In the genomic region with DNA sequence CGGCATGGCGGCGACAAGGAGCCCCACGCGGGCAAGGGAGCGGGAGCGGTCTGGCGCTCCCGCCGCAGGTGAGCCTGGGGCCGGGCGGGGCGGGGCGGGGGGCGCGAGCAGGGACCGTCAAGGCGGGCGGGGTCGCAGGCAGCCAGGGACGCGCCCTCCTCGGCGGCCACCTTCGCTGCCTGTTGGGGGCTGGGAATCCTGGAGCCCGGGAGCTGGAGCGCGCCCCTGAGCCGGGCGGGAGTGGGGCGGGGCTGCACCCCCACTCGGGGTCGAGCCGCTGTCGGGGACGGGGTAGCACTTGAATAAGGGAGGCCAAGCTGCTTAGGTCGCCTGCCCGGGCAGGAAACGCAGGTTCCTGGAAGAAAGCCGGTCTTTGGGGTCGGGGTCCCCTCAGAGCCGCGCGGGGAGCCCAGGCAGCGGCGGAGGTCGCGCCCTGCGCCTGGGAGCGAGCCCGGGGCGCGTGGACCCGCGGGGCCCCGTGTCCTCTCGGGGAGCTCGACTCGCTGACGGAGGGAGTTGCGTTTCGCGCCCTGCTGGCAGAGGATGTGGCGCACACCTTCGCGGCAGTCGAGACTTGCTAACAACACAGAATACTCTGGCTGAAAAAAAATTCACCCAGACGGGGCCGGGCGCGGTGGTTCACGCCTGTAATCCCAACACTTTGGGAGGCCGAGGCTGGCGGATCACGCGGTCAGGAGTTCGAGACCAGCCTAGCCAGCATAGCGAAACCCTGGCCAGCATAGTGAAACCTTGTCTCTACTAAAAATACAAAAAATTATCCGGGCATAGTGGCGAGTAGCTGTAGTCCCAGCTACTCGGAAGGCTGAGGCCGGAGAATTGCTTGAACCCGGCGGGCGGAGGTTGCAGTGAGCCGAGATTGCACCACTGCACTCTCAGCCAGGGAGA, we compare ENCODE assay signal across 8 cellular contexts. TPM values are rescaled to one million over a fixed set of nuclear protein-coding genes. Genes with fewer than 3 reads are reported as not detected.
A peak's percentile ranks its signal among the peaks of the same experiment; 100 is the strongest.
DNase-seq lines count a peak whose midpoint lies in the region; ATAC-seq and TF ChIP-seq lines count a peak whose summit lies in the region.

No MANE protein-coding gene starts in this region.

- CTCF ChIA-PET in activated naive CD4-positive, alpha-beta T cell treated with anti-CD3 and anti-CD28 coated beads for 36 hours (lab: Charles Lee) = interaction anchor here (0.6 to 3.6 kb wide), 5 partner anchors 10 to 183 kb away, joined by 3 to 18 read pairs (median 5); no protein-coding TSS in a partner anchor

- H3K4me3 Mint-ChIP-seq in activated naive CD4-positive, alpha-beta T cell treated with anti-CD3 and anti-CD28 coated beads for 36 hours = peak overlapping the region; percentile 75

- intact Hi-C loops in activated naive CD4-positive, alpha-beta T cell treated with anti-CD3 and anti-CD28 coated beads for 36 hours (cut with micrococcal nuclease) = loop anchor here (1.0 to 5.0 kb wide), 10 partner anchors 13 to 439 kb away; partner anchors contain the start of genes ANKH, OTULIN and TRIO

- peaks cover 0 to 24% of the 10 kb centered on the region in 2 donors for H3K4me1 ChIP-seq in right atrium auricular region
- H3K4me1 ChIP-seq in skeletal muscle tissue (ENCODE audit: control insufficient read depth in 3 of 3, insufficient read depth in 3 of 3, low read length in 3 of 3) = peaks cover 4 to 11% (median 6%) of the 10 kb centered on the region in 3 donors

- H3K4me3 ChIP-seq in right atrium auricular region (peak overlapping the region; percentile 54 to 80), skeletal muscle tissue (ENCODE audit: low read length in 3 of 3) (peak overlapping the region; percentile 45 to 71 (median 68))

- H3K27me3 ChIP-seq in right atrium auricular region (no peaks in the 10 kb centered on the region), skeletal muscle tissue (ENCODE audit: control insufficient read depth in 3 of 3, insufficient read depth in 3 of 3, low read length in 3 of 3) (peaks cover 7 to 34% (median 23%) of the 10 kb centered on the region in 3 donors)

- DNase-seq in D341Med (ENCODE audit: low spot score) (peak; percentile 82), HS-5 (ENCODE audit: low read depth) (peak; percentile 25), SK-N-DZ (ENCODE audit: low spot score) (peak; percentile 75), right atrium auricular region (ENCODE audit: low spot score) (no peak), occipital lobe (lab: John Stamatoyannopoulos, UW) (no peak)
- DNase-seq in activated naive CD4-positive, alpha-beta T cell treated with anti-CD3 and anti-CD28 coated beads for 36 hours = peak; percentile 88

- H3K4me1 Mint-ChIP-seq in activated naive CD4-positive, alpha-beta T cell treated with anti-CD3 and anti-CD28 coated beads for 36 hours (ENCODE audit: low read depth) = peaks cover 30% of the 10 kb centered on the region

- peak overlapping the region in 1 of 3 donors; percentile 41 for H3K9ac ChIP-seq in skeletal muscle tissue (ENCODE audit: low read depth in 1 of 3, low read length in 3 of 3)

- no peaks in the 10 kb centered on the region for H3K36me3 Mint-ChIP-seq in activated naive CD4-positive, alpha-beta T cell treated with anti-CD3 and anti-CD28 coated beads for 36 hours (ENCODE audit: low read depth)

- H3K27ac Mint-ChIP-seq in activated naive CD4-positive, alpha-beta T cell treated with anti-CD3 and anti-CD28 coated beads for 36 hours = peak overlapping the region; percentile 70

- peak in 1 of 2 donors; percentile 21 for TF ChIP-seq CTCF in right atrium auricular region (IDR thresholded peaks at IDR 0.05)

- peak overlapping the region; percentile 2 to 67 for H3K27ac ChIP-seq in right atrium auricular region
- H3K27ac ChIP-seq in skeletal muscle tissue (ENCODE audit: low read depth, low read length) = peak overlapping the region; percentile 32

- H3K9me3 Mint-ChIP-seq in activated naive CD4-positive, alpha-beta T cell treated with anti-CD3 and anti-CD28 coated beads for 36 hours = no peaks in the 10 kb centered on the region

- peak; percentile 81 for ATAC-seq in GM21360 (IDR thresholded peaks at IDR 0.05; ENCODE audit: unreplicated experiment)

- H3K27me3 Mint-ChIP-seq in activated naive CD4-positive, alpha-beta T cell treated with anti-CD3 and anti-CD28 coated beads for 36 hours (ENCODE audit: low read depth) = peaks cover 2% of the 10 kb centered on the region

- H3K9me3 ChIP-seq in right atrium auricular region = no peaks in the 10 kb centered on the region
- no peaks in the 10 kb centered on the region for H3K9me3 ChIP-seq in skeletal muscle tissue (ENCODE audit: control insufficient read depth in 3 of 3, low read length in 3 of 3)

- no peaks in the 10 kb centered on the region for H3K36me3 ChIP-seq in right atrium auricular region
- no peaks in the 10 kb centered on the region for H3K36me3 ChIP-seq in skeletal muscle tissue (ENCODE audit: control insufficient read depth in 3 of 3, insufficient read depth in 3 of 3, low read length in 3 of 3)

RNA-seq across cellular contexts. Expression of gene OTULINL, which starts 0.6 kb away (rescaled TPM):
- polyA plus RNA-seq in SK-N-DZ (2014; cell fraction: cytosol; rRNA removed) = 9.5 and 14.6 TPM in 2 replicates
- 2.9 and 4.3 TPM in 2 replicates for polyA plus RNA-seq in SK-N-DZ (2014; cell fraction: nucleus; rRNA removed)
- total RNA-seq in activated naive CD4-positive, alpha-beta T cell treated with anti-CD3 and anti-CD28 coated beads for 36 hours = 10 to 100 TPM in 1 of 2 experiments, 1 to 10 TPM in 1; 9.1 to 10.6 TPM
- total RNA-seq in right atrium auricular region = 1 to 10 TPM; 1.6 to 2.1 TPM
- total RNA-seq in skeletal muscle tissue = 6.3 TPM
- 32.6 TPM for total RNA-seq in occipital lobe

Comparison
In these comparisons a context has a peak if more than half of its experiments do, and no peak if none do; other contexts are left out.
1. DNase-seq: peak in D341Med (single experiment), HS-5 (single experiment), SK-N-DZ (single experiment) and activated naive CD4-positive, alpha-beta T cell treated with anti-CD3 and anti-CD28 coated beads for 36 hours (single experiment); none in right atrium auricular region (single experiment) and occipital lobe (single experiment).